Comparison of ENCODE assay signal across 18 cellular contexts in the genomic region with DNA sequence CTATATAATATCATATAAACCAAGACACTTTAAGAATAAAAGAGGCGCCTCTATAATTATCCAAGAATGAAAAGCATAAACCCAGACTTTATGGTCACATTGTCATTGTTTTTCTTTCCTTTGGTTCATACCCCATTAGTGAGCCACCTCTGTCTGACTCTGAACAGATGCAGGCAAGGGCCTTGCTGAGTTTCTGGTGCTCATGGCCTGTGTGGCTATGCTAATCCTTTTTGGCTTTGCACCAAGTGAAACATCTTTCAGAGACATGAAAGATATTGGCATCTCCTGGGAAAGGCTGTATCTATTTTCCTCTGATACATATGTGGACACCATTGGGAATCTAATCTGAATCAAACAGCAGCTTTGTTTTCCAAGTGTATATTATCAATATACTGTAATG.
"Had no signal": no experiment of that assay in that cellular context is flagged by ENCODE, and none has a peak within 500 bp of the region (broad histone marks: within the 10 kb centered on the region; RNA-seq: fewer than 3 reads in every experiment).

No MANE protein-coding gene starts in this region.

- ATAC-seq: activated naive CD8-positive, alpha-beta T cell treated with anti-CD3 and anti-CD28 coated beads, Interleukin-2, amount 50 U/mL, for 24 hours; foreskin keratinocyte; lower lobe of right lung; natural killer cell; stimulated activated naive CD8-positive, alpha-beta T cell treated with anti-CD3 and anti-CD28 coated beads, Interleukin-15, amount 100 ng/mL, for 72 hours had no signal

- H3K4me1 ChIP-seq: foreskin keratinocyte, lower lobe of right lung, vagina had no signal

- H3K36me3 ChIP-seq: cardiac muscle cell, lower lobe of right lung, vagina had no signal

- H3K9me3 ChIP-seq: lower lobe of right lung, vagina had no signal

- H3K4me3 ChIP-seq: cardiac muscle cell, lower lobe of right lung, vagina had no signal

- H3K27me3 ChIP-seq: cardiac muscle cell, foreskin keratinocyte, vagina had no signal

- DNase-seq: activated CD4-positive, alpha-beta T cell treated with anti-CD3 and anti-CD28 coated beads, Interleukin-2, amount 50 U/mL, for 1 hour; activated CD4-positive, CD25-positive, alpha-beta regulatory T cell treated with anti-CD3 and anti-CD28 coated beads, Interleukin-2, amount 50 U/mL, for 72 hours; activated CD8-positive, alpha-beta memory T cell treated with anti-CD3 and anti-CD28 coated beads, Interleukin-2, amount 50 U/mL, for 4 hours; activated effector memory CD4-positive, alpha-beta T cell treated with Interleukin-2 at 50 U/mL for 16 hours; activated naive CD4-positive, alpha-beta T cell treated with anti-CD3 and anti-CD28 coated beads, Interleukin-2, amount 10 ng/mL, durations not matched to agents 7 days and 5 days; activated naive CD8-positive, alpha-beta T cell treated with anti-CD3 and anti-CD28 coated beads, Interleukin-2, amount 50 U/mL, for 24 hours; activated T-cell treated with anti-CD3 and anti-CD28 coated beads, Interleukin-2, amount 50 U/mL, for 48 hours; foreskin keratinocyte; hypothalamus; lower lobe of right lung; natural killer cell; posterior cingulate gyrus; retina; stimulated activated naive CD8-positive, alpha-beta T cell treated with anti-CD3 and anti-CD28 coated beads, Interleukin-15, amount 100 ng/mL, for 72 hours; trophoblast cell had no signal

- H3K27ac ChIP-seq: cardiac muscle cell, foreskin keratinocyte, lower lobe of right lung, vagina, VCaP had no signal
